ENCODE assay signal across 1 cellular context in the genomic region with DNA sequence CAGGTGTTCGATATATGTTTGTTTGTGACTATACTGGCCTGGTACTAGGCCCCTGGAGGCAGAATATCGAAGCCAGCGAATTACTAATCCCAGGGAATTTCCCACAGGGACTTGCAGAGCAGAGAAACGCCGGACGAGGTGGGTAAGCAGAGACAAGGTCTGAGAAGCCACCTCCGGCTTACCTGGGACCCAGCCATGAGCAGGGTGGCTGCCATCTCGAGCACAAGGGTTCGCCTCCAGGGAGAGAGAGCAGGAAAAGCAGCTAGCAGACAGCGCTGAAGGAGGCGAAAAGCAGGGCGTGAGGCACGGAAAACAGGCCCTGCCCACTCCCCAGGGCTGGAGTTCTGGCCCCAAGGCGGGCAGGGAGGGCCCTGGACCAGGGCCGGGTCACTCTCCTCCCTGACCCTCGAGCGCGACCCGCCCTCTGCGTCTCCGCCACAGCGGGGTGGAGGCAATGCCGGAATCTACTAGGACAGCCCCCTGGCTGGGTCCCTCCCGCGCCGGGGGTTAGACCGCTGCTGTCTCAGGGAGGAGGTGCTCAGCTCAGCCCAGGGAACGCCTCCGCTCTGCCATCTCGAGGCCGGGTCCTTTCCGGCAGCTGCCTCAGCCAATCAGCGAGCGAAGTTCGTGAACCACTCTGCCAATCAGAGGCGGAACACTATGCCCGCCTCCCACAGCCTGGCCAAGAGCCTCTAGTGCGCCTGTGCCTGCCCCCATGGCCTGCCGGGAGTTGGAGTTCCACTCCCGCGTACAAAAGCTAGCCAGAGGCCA.
A peak's percentile ranks its signal among the peaks of the same experiment; 100 is the strongest.
TF ChIP-seq lines count a peak whose summit lies in the region.

No MANE protein-coding gene starts in this region.

TF ChIP-seq in HEK293, 187 proteins besides CTCF, POLR2A, EP300 and RAD21 (continued from another document):
- TF ChIP-seq ZBTB6 (tag by site-specific recombination; IDR thresholded peaks at IDR 0.05) (no peak; the same call in 1 of the 2 replicates), ZNF214 (tag by site-specific recombination; IDR thresholded peaks at IDR 0.05; ENCODE audit: borderline replicate concordance) (no peak), ZNF324 (tag by site-specific recombination; IDR thresholded peaks at IDR 0.05) (peak; percentile 55; the same call in 1 of the 2 replicates), MZF1 (tag by site-specific recombination; IDR thresholded peaks at IDR 0.05; ENCODE audit: borderline replicate concordance) (no peak), YY1 (tag by site-specific recombination; IDR thresholded peaks at IDR 0.05) (peak; percentile 76), ZNF280D (tag by site-specific recombination; IDR thresholded peaks at IDR 0.05) (peak; percentile 36; the same call in 1 of the 2 replicates), HIC1 (tag by site-specific recombination; IDR thresholded peaks at IDR 0.05) (peak; percentile 56; the same call in 1 of the 2 replicates), ZNF121 (tag by site-specific recombination; IDR thresholded peaks at IDR 0.05) (0 out of 2 replicates have a peak, but pooled peaks have one; percentile 39), KLF16 (tag by site-specific recombination; IDR thresholded peaks at IDR 0.05) (peak; percentile 81), ZNF558 (tag by site-specific recombination; IDR thresholded peaks at IDR 0.05) (no peak), BCL11B (tag by site-specific recombination; IDR thresholded peaks at IDR 0.05; ENCODE audit: low read depth) (peak; percentile 70; the same call in 1 of the 2 replicates), ZNF146 (tag by site-specific recombination; IDR thresholded peaks at IDR 0.05) (no peak), ZNF561 (tag by site-specific recombination; IDR thresholded peaks at IDR 0.05; ENCODE audit: borderline replicate concordance) (peak; percentile 36; the same call in 1 of the 2 replicates), SP7 (tag by site-specific recombination; IDR thresholded peaks at IDR 0.05) (peak; percentile 65), ZNF518A (tag by site-specific recombination; conservative IDR thresholded peaks at IDR 0.05; ENCODE audit: low read depth) (no peak), ZNF837 (tag by site-specific recombination; IDR thresholded peaks at IDR 0.05) (no peak), GLIS1 (tag by site-specific recombination; IDR thresholded peaks at IDR 0.05) (peak; percentile 89), ZFP41 (tag by site-specific recombination; IDR thresholded peaks at IDR 0.05; ENCODE audit: borderline replicate concordance) (no peak), AEBP2 (tag by site-specific recombination; IDR thresholded peaks at IDR 0.05; ENCODE audit: borderline replicate concordance) (no peak), ZNF747 (tag by site-specific recombination; IDR thresholded peaks at IDR 0.05) (no peak), ZNF571 (tag by site-specific recombination; IDR thresholded peaks at IDR 0.05) (no peak), KLF10 (tag by site-specific recombination; IDR thresholded peaks at IDR 0.05) (no peak), ZNF610 (tag by site-specific recombination; IDR thresholded peaks at IDR 0.05; ENCODE audit: borderline replicate concordance) (0 out of 2 replicates have a peak, but pooled peaks have one; percentile 16), ZNF670 (tag by site-specific recombination; IDR thresholded peaks at IDR 0.05; ENCODE audit: low read depth) (no peak), ZEB2 (tag by site-specific recombination; IDR thresholded peaks at IDR 0.05) (peak; percentile 24; the same call in 1 of the 2 replicates)
- TF ChIP-seq, protein P1, sequence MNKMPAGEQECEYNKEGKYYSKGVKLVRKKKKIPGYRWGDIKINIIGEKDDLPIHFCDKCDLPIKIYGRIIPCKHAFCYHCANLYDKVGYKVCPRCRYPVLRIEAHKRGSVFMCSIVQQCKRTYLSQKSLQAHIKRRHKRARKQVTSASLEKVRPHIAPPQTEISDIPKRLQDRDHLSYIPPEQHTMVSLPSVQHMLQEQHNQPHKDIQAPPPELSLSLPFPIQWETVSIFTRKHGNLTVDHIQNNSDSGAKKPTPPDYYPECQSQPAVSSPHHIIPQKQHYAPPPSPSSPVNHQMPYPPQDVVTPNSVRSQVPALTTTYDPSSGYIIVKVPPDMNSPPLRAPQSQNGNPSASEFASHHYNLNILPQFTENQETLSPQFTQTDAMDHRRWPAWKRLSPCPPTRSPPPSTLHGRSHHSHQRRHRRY (tag by site-specific recombination; IDR thresholded peaks at IDR 0.05), result no peak
- TF ChIP-seq, protein P2, sequence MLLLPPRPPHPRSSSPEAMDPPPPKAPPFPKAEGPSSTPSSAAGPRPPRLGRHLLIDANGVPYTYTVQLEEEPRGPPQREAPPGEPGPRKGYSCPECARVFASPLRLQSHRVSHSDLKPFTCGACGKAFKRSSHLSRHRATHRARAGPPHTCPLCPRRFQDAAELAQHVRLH (tag by site-specific recombination; IDR thresholded peaks at IDR 0.05), result no peak
- TF ChIP-seq, protein P3, sequence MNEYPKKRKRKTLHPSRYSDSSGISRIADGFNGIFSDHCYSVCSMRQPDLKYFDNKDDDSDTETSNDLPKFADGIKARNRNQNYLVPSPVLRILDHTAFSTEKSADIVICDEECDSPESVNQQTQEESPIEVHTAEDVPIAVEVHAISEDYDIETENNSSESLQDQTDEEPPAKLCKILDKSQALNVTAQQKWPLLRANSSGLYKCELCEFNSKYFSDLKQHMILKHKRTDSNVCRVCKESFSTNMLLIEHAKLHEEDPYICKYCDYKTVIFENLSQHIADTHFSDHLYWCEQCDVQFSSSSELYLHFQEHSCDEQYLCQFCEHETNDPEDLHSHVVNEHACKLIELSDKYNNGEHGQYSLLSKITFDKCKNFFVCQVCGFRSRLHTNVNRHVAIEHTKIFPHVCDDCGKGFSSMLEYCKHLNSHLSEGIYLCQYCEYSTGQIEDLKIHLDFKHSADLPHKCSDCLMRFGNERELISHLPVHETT (tag by site-specific recombination; IDR thresholded peaks at IDR 0.05), result peak; percentile 20; the same call in 1 of the 2 replicates
